ENCODE assay signal across 9 cellular contexts in the genomic region with DNA sequence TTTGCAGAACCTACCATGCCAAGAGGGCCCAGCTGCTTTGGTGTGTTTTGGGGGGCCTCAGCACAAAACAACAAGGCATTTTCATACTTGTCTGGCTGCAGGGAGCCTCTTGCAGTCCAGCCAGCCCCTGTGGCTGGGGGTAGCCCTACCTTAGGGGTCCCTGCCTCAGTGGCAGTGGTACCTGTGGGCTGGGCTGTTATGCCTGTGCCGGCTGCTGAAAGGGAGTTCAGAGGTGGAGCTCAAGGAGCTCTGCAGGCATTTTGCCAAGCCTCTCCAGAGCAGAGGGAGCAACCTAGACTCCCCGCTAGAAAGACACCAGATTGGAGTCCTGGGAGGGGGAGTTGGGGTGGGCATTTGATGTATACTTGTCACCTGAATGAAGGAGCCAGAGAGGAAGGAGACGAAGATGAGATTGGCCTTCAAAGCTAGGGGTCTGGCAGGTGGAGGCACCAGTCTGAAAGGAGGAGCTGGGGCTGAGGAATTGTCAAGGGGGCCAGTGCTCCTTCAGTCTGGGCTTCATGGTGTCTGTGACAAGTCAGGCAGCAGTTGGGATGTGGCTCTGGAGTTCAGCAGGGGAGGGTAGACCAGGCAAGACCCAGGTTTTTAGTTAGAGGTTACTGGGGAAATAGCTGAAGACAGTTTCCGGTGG. TPM values are rescaled to one million over a fixed set of nuclear protein-coding genes. Genes with fewer than 3 reads are reported as not detected.
DNase-seq lines count a peak whose midpoint lies in the region; ATAC-seq, FAIRE-seq and TF ChIP-seq lines count a peak whose summit lies in the region.
"Had no signal": no experiment of that assay in that cellular context is flagged by ENCODE, and none has a peak within 500 bp of the region (broad histone marks: within the 10 kb centered on the region; RNA-seq: fewer than 3 reads in every experiment).

No MANE protein-coding gene starts in this region.

- peak overlapping the region; percentile 70 for H3K4me3 ChIP-seq in AG04450 (ENCODE audit: low read depth, low read length)
- peak overlapping the region; percentile 53 to 69 for H3K4me3 ChIP-seq in cardiac fibroblast (replicated peaks in 1 of 2; ENCODE audit: low read depth in 2 of 2, low read length in 2 of 2)
- H3K4me3 ChIP-seq in mucosa of rectum (ENCODE audit: low read length in 2 of 2) = peak overlapping the region; percentile 70 to 85

- no peaks in the 10 kb centered on the region for H3K9me3 Mint-ChIP-seq in HFFc6

- peaks cover 15 to 25% of the 10 kb centered on the region in 2 donors for H3K4me1 ChIP-seq in mucosa of rectum (ENCODE audit: control insufficient read depth in 2 of 2, insufficient read depth in 2 of 2, low read length in 2 of 2)

- H3K4me3 Mint-ChIP-seq in HFFc6 = peak overlapping the region; percentile 86

- H3K27ac Mint-ChIP-seq in HFFc6 = peak overlapping the region; percentile 60

- FAIRE-seq in D721Med (lab: Jason Lieb, UNC) = no peak

- POLR2A ChIA-PET in AG04450 (lab: Yijun Ruan, JAX) = interaction anchor here (0.5 to 2.6 kb wide), 2 partner anchors 38 to 183 kb away, joined by 8 to 12 read pairs; a partner anchor contains a TSS

- no peaks in the 10 kb centered on the region for H3K27me3 ChIP-seq in AG04450 (ENCODE audit: control insufficient read depth, insufficient read depth, low read length)
- no peaks in the 10 kb centered on the region for H3K27me3 ChIP-seq in mucosa of rectum (ENCODE audit: control insufficient read depth in 2 of 2, insufficient read depth in 2 of 2, low read length in 2 of 2)

- peaks cover 2% of the 10 kb centered on the region for H3K27me3 Mint-ChIP-seq in HFFc6 (ENCODE audit: insufficient read depth)

- DNase-seq in AG04450 (ENCODE audit: low read depth, low spot score) (no peak), HFFc6 (no peak), cardiac fibroblast (ENCODE audit: low read depth in 2 of 2) (no peak), NCI-H146 treated with DMSO at 0.1 percent for 48 hours (lab: John Stamatoyannopoulos, UW; ENCODE audit: unreplicated experiment) (no peak), D721Med (ENCODE audit: insufficient read length, low spot score) (no peak), NCI-H345 treated with DMSO at 0.1 percent for 48 hours (lab: John Stamatoyannopoulos, UW; ENCODE audit: unreplicated experiment) (no peak)
- DNase-seq: effector memory CD4-positive, alpha-beta T cell had no signal

- no peak overlapping the region for H3K27ac ChIP-seq in AG04450 (ENCODE audit: low read depth, low read length)
- peak overlapping the region; percentile 90 to 94 for H3K27ac ChIP-seq in mucosa of rectum (ENCODE audit: low read depth in 2 of 2, low read length in 2 of 2)

- TF ChIP-seq CTCF in AG04450 (IDR thresholded peaks at IDR 0.05; ENCODE audit: low read depth, low read length) (no peak), HFFc6 (IDR thresholded peaks at IDR 0.05) (no peak), cardiac fibroblast (IDR thresholded peaks at IDR 0.05; ENCODE audit: low read depth, low read length) (no peak), D721Med (IDR thresholded peaks at IDR 0.05; ENCODE audit: insufficient read depth, missing control alignments) (no peak)

- ATAC-seq in GM18511 (IDR thresholded peaks at IDR 0.05; ENCODE audit: unreplicated experiment) = no peak

- CTCF ChIA-PET in AG04450 (lab: Charles Lee) = interaction anchor here (0.5 to 5.9 kb wide), 21 partner anchors 9 to 443 kb away, joined by 3 to 44 read pairs (median 4); a partner anchor contains a TSS

- H3K36me3 ChIP-seq in mucosa of rectum (ENCODE audit: control insufficient read depth in 2 of 2, insufficient read depth in 2 of 2, low read length in 2 of 2) = peaks cover 10 to 16% of the 10 kb centered on the region in 2 donors

- H3K9me3 ChIP-seq in AG04450 (ENCODE audit: control insufficient read depth, insufficient read depth, low read length) (no peaks in the 10 kb centered on the region), mucosa of rectum (ENCODE audit: control insufficient read depth in 2 of 2, low read length in 2 of 2) (no peaks in the 10 kb centered on the region)

- H3K9ac ChIP-seq in mucosa of rectum (ENCODE audit: low read depth in 1 of 2, low read length in 2 of 2) = peak overlapping the region; percentile 71 to 90

- H3K36me3 Mint-ChIP-seq in HFFc6 (ENCODE audit: low read depth) = no peaks in the 10 kb centered on the region

- peaks cover 14% of the 10 kb centered on the region for H3K4me1 Mint-ChIP-seq in HFFc6 (ENCODE audit: low read depth)

RNA-seq across cellular contexts. Expression of a gene that starts 1.5 kb away (rescaled TPM):
- polyA plus RNA-seq in AG04450 (2011; rRNA removed) = 4.5 and 6.0 TPM in 2 replicates
- 7.6 and 8.0 TPM in 2 replicates for polyA minus RNA-seq in AG04450 (2011; rRNA and poly(A)+ RNA removed)
- 10 to 100 TPM in 1 of 6 experiments, 1 to 10 TPM in 5; 7.8 to 12.2 (median 8.6) TPM for total RNA-seq in HFFc6 (2021; fragmentation: NEBNext Ultra II Directional; extraction: Animal tissue kit (Norgen Biotek cat#: 25700))

RNA-seq across cellular contexts. Expression of a gene that starts 15.9 kb away (rescaled TPM):
- polyA plus RNA-seq in AG04450 (2011; rRNA removed) = 0.05 TPM in 1 of 2 replicates, not detected in the other
- 0.05 TPM in 1 of 2 replicates, not detected in the other for polyA minus RNA-seq in AG04450 (2011; rRNA and poly(A)+ RNA removed)
- not detected for total RNA-seq in HFFc6 (2021; fragmentation: NEBNext Ultra II Directional; extraction: Animal tissue kit (Norgen Biotek cat#: 25700))

RNA-seq across cellular contexts. Expression of a gene that starts 37.3 kb away (rescaled TPM):
- polyA plus RNA-seq in AG04450 (2011; rRNA removed) = 0.14 and 0.15 TPM in 2 replicates
- 0.17 TPM in 1 of 2 replicates, not detected in the other for polyA minus RNA-seq in AG04450 (2011; rRNA and poly(A)+ RNA removed)
- under 1 TPM in 3 of 6 experiments, not detected in 3; 0.09 to 0.14 (median 0.12) TPM for total RNA-seq in HFFc6 (2021; fragmentation: NEBNext Ultra II Directional; extraction: Animal tissue kit (Norgen Biotek cat#: 25700))

RNA-seq across cellular contexts. Expression of a gene that starts 37.5 kb away (rescaled TPM):
- 318 and 329 TPM in 2 replicates for polyA plus RNA-seq in AG04450 (2011; rRNA removed)
- polyA minus RNA-seq in AG04450 (2011; rRNA and poly(A)+ RNA removed) = 18.5 and 20.0 TPM in 2 replicates
- 100 to 1,000 TPM; 501 to 678 (median 615) TPM for total RNA-seq in HFFc6 (2021; fragmentation: NEBNext Ultra II Directional; extraction: Animal tissue kit (Norgen Biotek cat#: 25700))

RNA-seq across cellular contexts. Expression of a gene that starts 44.5 kb away (rescaled TPM):
- polyA plus RNA-seq in AG04450 (2011; rRNA removed) = 0.61 and 0.91 TPM in 2 replicates
- 0.51 and 0.65 TPM in 2 replicates for polyA minus RNA-seq in AG04450 (2011; rRNA and poly(A)+ RNA removed)
- under 1 TPM; 0.09 to 0.51 (median 0.41) TPM for total RNA-seq in HFFc6 (2021; fragmentation: NEBNext Ultra II Directional; extraction: Animal tissue kit (Norgen Biotek cat#: 25700))
